In genomic region chr15:70575251-70576227, GRCh38 we compare ENCODE assay signal across 1 cellular context.
A peak's percentile ranks its signal among the peaks of the same experiment; 100 is the strongest.
TF ChIP-seq lines count a peak whose summit lies in the region.

No MANE protein-coding gene starts in this region.

TF ChIP-seq in HEK293, 187 proteins besides CTCF, POLR2A, EP300 and RAD21 (continued from another document and continues in another):
- peak; percentile 49 for TF ChIP-seq ZNF335 (tag by site-specific recombination; conservative IDR thresholded peaks at IDR 0.05)
- peak; percentile 50; the same call in 1 of the 2 replicates for TF ChIP-seq ZNF10 (tag by site-specific recombination; IDR thresholded peaks at IDR 0.05)
- TF ChIP-seq, protein P1, sequence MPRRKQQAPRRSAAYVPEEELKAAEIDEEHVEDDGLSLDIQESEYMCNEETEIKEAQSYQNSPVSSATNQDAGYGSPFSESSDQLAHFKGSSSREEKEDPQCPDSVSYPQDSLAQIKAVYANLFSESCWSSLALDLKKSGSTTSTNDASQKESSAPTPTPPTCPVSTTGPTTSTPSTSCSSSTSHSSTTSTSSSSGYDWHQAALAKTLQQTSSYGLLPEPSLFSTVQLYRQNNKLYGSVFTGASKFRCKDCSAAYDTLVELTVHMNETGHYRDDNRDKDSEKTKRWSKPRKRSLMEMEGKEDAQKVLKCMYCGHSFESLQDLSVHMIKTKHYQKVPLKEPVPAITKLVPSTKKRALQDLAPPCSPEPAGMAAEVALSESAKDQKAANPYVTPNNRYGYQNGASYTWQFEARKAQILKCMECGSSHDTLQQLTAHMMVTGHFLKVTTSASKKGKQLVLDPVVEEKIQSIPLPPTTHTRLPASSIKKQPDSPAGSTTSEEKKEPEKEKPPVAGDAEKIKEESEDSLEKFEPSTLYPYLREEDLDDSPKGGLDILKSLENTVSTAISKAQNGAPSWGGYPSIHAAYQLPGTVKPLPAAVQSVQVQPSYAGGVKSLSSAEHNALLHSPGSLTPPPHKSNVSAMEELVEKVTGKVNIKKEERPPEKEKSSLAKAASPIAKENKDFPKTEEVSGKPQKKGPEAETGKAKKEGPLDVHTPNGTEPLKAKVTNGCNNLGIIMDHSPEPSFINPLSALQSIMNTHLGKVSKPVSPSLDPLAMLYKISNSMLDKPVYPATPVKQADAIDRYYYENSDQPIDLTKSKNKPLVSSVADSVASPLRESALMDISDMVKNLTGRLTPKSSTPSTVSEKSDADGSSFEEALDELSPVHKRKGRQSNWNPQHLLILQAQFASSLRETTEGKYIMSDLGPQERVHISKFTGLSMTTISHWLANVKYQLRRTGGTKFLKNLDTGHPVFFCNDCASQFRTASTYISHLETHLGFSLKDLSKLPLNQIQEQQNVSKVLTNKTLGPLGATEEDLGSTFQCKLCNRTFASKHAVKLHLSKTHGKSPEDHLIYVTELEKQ (tag by site-specific recombination; IDR thresholded peaks at IDR 0.05; ENCODE audit: borderline replicate concordance): peak; percentile 65; the same call in 1 of the 2 replicates
- TF ChIP-seq, protein P2, sequence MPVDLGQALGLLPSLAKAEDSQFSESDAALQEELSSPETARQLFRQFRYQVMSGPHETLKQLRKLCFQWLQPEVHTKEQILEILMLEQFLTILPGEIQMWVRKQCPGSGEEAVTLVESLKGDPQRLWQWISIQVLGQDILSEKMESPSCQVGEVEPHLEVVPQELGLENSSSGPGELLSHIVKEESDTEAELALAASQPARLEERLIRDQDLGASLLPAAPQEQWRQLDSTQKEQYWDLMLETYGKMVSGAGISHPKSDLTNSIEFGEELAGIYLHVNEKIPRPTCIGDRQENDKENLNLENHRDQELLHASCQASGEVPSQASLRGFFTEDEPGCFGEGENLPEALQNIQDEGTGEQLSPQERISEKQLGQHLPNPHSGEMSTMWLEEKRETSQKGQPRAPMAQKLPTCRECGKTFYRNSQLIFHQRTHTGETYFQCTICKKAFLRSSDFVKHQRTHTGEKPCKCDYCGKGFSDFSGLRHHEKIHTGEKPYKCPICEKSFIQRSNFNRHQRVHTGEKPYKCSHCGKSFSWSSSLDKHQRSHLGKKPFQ (tag by site-specific recombination; IDR thresholded peaks at IDR 0.05): peak; percentile 62
- TF ChIP-seq EGR2 (tag by site-specific recombination; IDR thresholded peaks at IDR 0.05; ENCODE audit: low read depth): peak; percentile 76
- TF ChIP-seq, protein P3, sequence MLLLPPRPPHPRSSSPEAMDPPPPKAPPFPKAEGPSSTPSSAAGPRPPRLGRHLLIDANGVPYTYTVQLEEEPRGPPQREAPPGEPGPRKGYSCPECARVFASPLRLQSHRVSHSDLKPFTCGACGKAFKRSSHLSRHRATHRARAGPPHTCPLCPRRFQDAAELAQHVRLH (tag by site-specific recombination; IDR thresholded peaks at IDR 0.05): peak; percentile 64
- TF ChIP-seq ZBTB11 (tag by site-specific recombination; conservative IDR thresholded peaks at IDR 0.05; ENCODE audit: low read depth): no peak
- TF ChIP-seq, protein P4, sequence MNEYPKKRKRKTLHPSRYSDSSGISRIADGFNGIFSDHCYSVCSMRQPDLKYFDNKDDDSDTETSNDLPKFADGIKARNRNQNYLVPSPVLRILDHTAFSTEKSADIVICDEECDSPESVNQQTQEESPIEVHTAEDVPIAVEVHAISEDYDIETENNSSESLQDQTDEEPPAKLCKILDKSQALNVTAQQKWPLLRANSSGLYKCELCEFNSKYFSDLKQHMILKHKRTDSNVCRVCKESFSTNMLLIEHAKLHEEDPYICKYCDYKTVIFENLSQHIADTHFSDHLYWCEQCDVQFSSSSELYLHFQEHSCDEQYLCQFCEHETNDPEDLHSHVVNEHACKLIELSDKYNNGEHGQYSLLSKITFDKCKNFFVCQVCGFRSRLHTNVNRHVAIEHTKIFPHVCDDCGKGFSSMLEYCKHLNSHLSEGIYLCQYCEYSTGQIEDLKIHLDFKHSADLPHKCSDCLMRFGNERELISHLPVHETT (tag by site-specific recombination; IDR thresholded peaks at IDR 0.05): peak; percentile 54
- TF ChIP-seq, protein P5, sequence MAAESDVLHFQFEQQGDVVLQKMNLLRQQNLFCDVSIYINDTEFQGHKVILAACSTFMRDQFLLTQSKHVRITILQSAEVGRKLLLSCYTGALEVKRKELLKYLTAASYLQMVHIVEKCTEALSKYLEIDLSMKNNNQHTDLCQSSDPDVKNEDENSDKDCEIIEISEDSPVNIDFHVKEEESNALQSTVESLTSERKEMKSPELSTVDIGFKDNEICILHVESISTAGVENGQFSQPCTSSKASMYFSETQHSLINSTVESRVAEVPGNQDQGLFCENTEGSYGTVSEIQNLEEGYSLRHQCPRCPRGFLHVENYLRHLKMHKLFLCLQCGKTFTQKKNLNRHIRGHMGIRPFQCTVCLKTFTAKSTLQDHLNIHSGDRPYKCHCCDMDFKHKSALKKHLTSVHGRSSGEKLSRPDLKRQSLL (tag by site-specific recombination; IDR thresholded peaks at IDR 0.05): 0 out of 2 replicates have a peak, but pooled peaks have one; percentile 9
- TF ChIP-seq ZNF560 (tag by site-specific recombination; IDR thresholded peaks at IDR 0.05; ENCODE audit: borderline replicate concordance): no peak
- 0 out of 2 replicates have a peak, but pooled peaks have one; percentile 29 for TF ChIP-seq ZNF501 (tag by site-specific recombination; IDR thresholded peaks at IDR 0.05)
- TF ChIP-seq KLF10 (tag by site-specific recombination; IDR thresholded peaks at IDR 0.05): peak; percentile 67; the same call in 1 of the 2 replicates
- TF ChIP-seq, protein P6, sequence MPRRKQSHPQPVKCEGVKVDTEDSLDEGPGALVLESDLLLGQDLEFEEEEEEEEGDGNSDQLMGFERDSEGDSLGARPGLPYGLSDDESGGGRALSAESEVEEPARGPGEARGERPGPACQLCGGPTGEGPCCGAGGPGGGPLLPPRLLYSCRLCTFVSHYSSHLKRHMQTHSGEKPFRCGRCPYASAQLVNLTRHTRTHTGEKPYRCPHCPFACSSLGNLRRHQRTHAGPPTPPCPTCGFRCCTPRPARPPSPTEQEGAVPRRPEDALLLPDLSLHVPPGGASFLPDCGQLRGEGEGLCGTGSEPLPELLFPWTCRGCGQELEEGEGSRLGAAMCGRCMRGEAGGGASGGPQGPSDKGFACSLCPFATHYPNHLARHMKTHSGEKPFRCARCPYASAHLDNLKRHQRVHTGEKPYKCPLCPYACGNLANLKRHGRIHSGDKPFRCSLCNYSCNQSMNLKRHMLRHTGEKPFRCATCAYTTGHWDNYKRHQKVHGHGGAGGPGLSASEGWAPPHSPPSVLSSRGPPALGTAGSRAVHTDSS (tag by site-specific recombination; IDR thresholded peaks at IDR 0.05): peak; percentile 25; the same call in 1 of the 2 replicates
- TF ChIP-seq ZNF341 (tag by site-specific recombination; IDR thresholded peaks at IDR 0.05; ENCODE audit: low read depth): peak; percentile 91
- TF ChIP-seq ZNF596 (tag by site-specific recombination; IDR thresholded peaks at IDR 0.05): peak; percentile 12; the same call in 1 of the 2 replicates
- no peak for TF ChIP-seq ZNF184 (tag by site-specific recombination; IDR thresholded peaks at IDR 0.05)
- TF ChIP-seq, protein P7, sequence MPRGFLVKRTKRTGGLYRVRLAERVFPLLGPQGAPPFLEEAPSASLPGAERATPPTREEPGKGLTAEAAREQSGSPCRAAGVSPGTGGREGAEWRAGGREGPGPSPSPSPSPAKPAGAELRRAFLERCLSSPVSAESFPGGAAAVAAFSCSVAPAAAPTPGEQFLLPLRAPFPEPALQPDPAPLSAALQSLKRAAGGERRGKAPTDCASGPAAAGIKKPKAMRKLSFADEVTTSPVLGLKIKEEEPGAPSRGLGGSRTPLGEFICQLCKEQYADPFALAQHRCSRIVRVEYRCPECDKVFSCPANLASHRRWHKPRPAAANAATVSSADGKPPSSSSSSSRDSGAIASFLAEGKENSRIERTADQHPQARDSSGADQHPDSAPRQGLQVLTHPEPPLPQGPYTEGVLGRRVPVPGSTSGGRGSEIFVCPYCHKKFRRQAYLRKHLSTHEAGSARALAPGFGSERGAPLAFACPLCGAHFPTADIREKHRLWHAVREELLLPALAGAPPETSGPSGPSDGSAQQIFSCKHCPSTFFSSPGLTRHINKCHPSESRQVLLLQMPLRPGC (tag by site-specific recombination; IDR thresholded peaks at IDR 0.05): peak; percentile 72
- TF ChIP-seq, protein P8, sequence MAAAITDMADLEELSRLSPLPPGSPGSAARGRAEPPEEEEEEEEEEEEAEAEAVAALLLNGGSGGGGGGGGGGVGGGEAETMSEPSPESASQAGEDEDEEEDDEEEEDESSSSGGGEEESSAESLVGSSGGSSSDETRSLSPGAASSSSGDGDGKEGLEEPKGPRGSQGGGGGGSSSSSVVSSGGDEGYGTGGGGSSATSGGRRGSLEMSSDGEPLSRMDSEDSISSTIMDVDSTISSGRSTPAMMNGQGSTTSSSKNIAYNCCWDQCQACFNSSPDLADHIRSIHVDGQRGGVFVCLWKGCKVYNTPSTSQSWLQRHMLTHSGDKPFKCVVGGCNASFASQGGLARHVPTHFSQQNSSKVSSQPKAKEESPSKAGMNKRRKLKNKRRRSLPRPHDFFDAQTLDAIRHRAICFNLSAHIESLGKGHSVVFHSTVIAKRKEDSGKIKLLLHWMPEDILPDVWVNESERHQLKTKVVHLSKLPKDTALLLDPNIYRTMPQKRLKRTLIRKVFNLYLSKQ (tag by site-specific recombination; IDR thresholded peaks at IDR 0.05; ENCODE audit: borderline replicate concordance): no peak
- peak; percentile 40; the same call in 1 of the 2 replicates for TF ChIP-seq ZNF677 (tag by site-specific recombination; IDR thresholded peaks at IDR 0.05)
- TF ChIP-seq ZFP69B (tag by site-specific recombination; IDR thresholded peaks at IDR 0.05): peak; percentile 26; the same call in 1 of the 2 replicates
- TF ChIP-seq ZNF366 (tag by site-specific recombination; conservative IDR thresholded peaks at IDR 0.05): peak; percentile 80
- TF ChIP-seq GLIS1 (tag by site-specific recombination; IDR thresholded peaks at IDR 0.05): peak; percentile 78
- no peak for TF ChIP-seq PRDM1 (tag by site-specific recombination; IDR thresholded peaks at IDR 0.05)
- peak; percentile 90 for TF ChIP-seq ZFHX2 (tag by site-specific recombination; conservative IDR thresholded peaks at IDR 0.05)
- peak; percentile 96 for TF ChIP-seq SP7 (tag by site-specific recombination; IDR thresholded peaks at IDR 0.05)
- peak; percentile 92; the same call in 1 of the 2 replicates for TF ChIP-seq MZF1 (tag by site-specific recombination; IDR thresholded peaks at IDR 0.05; ENCODE audit: borderline replicate concordance)
- TF ChIP-seq SP3 (tag by site-specific recombination; IDR thresholded peaks at IDR 0.05): 0 out of 2 replicates have a peak, but pooled peaks have one; percentile 20
- peak; percentile 59; the same call in 1 of the 2 replicates for TF ChIP-seq ZSCAN30 (tag by site-specific recombination; IDR thresholded peaks at IDR 0.05)
- TF ChIP-seq TRIM28 (IDR thresholded peaks at IDR 0.05; ENCODE audit: borderline replicate concordance, low read length): peak; percentile 55; the same call in 1 of the 2 replicates
- peak; percentile 82; the same call in 1 of the 2 replicates for TF ChIP-seq ZNF629 (tag by site-specific recombination; IDR thresholded peaks at IDR 0.05)
- TF ChIP-seq ZNF623 (tag by site-specific recombination; IDR thresholded peaks at IDR 0.05): no peak
- no peak for TF ChIP-seq ZNF645 (tag by site-specific recombination; IDR thresholded peaks at IDR 0.05)
- peak; percentile 38; the same call in 1 of the 2 replicates for TF ChIP-seq ZNF394 (tag by site-specific recombination; IDR thresholded peaks at IDR 0.05; ENCODE audit: borderline replicate concordance)
- TF ChIP-seq ZBTB48 (tag by site-specific recombination; IDR thresholded peaks at IDR 0.05): peak; percentile 89
